Comparison of ENCODE assay signal across 13 cellular contexts in the genomic region with DNA sequence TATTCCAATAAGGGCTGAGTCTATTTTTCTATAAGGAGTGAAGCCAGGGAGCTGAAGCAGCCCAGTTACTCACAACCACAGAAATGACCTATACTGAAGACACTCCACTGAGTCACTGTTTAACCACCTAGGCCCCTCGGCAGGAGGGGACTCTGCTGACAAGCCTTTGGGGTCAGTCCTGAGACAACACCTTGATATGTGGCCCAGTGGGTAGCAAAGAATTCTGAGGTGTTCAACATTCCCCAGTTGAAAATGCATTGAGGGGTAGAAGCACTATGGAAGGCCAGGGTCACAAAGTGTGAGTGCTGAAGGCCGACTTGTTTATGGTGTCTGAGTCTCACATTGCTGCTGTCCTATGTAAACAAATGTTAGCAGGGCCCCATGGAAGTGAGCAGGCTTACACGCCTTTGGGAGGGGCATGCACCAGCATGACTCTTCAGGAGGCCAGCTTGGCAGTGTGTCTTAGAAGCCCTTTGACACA.
DNase-seq lines count a peak whose midpoint lies in the region; ATAC-seq and TF ChIP-seq lines count a peak whose summit lies in the region.
"Had no signal": no experiment of that assay in that cellular context is flagged by ENCODE, and none has a peak within 500 bp of the region (broad histone marks: within the 10 kb centered on the region; RNA-seq: fewer than 3 reads in every experiment).

No MANE protein-coding gene starts in this region.

- CTCF ChIA-PET in MCF 10A (lab: Yijun Ruan, JAX): no interaction called here

- TF ChIP-seq CTCF in MCF 10A (IDR thresholded peaks at IDR 0.05; ENCODE audit: unreplicated experiment): no peak
- TF ChIP-seq CTCF in breast epithelium (IDR thresholded peaks at IDR 0.05): no peak
- no peak for TF ChIP-seq CTCF in WERI-Rb-1 (IDR thresholded peaks at IDR 0.05; ENCODE audit: low read depth, low read length)

- no peaks in the 10 kb centered on the region for H3K4me1 ChIP-seq in breast epithelium
- peaks cover 14% of the 10 kb centered on the region for H3K4me1 ChIP-seq in SJSA1 (replicated peaks)

- H3K9me3 Mint-ChIP-seq in MCF 10A (ENCODE audit: unreplicated experiment): no peaks in the 10 kb centered on the region
- H3K9me3 Mint-ChIP-seq: activated CD4-positive, alpha-beta memory T cell treated with anti-CD3 and anti-CD28 coated beads for 36 hours had no signal

- TF ChIP-seq POLR2A in breast epithelium (IDR thresholded peaks at IDR 0.05): no peak

- no peak overlapping the region for H3K4me3 ChIP-seq in breast epithelium
- H3K4me3 ChIP-seq in SJSA1: no peak overlapping the region
- no peak overlapping the region for H3K4me3 ChIP-seq in WERI-Rb-1 (ENCODE audit: low read depth, low read length)

- no peaks in the 10 kb centered on the region for H3K27me3 Mint-ChIP-seq in MCF 10A (ENCODE audit: insufficient read depth, unreplicated experiment)

- peak overlapping the region; percentile 70 for H3K27ac Mint-ChIP-seq in MCF 10A (ENCODE audit: low read depth, unreplicated experiment)
- H3K27ac Mint-ChIP-seq: activated CD4-positive, alpha-beta memory T cell treated with anti-CD3 and anti-CD28 coated beads for 36 hours had no signal

- no TSS peak for BruUV-seq in MCF 10A (replicated peaks; lab: Mats Ljungman, UMichigan)

- DNase-seq in MCF 10A (ENCODE audit: unreplicated experiment) (peak; percentile 78), breast epithelium (ENCODE audit: low spot score in 2 of 2) (no peak), SJSA1 (ENCODE audit: low read depth in 1 of 2, low spot score in 2 of 2) (peak; percentile 52 to 75), iPS-NIHi11 (ENCODE audit: low spot score) (peak; percentile 23), WERI-Rb-1 (no peak)
- no peak for DNase-seq in activated T-cell treated with anti-CD3 and anti-CD28 coated beads, Interleukin-2, amount 50 U/mL, for 1 hour
- DNase-seq: ACHN; activated CD4-positive, alpha-beta memory T cell treated with anti-CD3 and anti-CD28 coated beads for 36 hours; MM.1S; SHP77 treated with DMSO at 0.1 percent for 48 hours; stimulated activated CD4-positive, alpha-beta T cell treated with anti-CD3 and anti-CD28 coated beads, Interleukin-4, amount 100 ng/mL, for 24 hours had no signal

- no peaks in the 10 kb centered on the region for H3K36me3 ChIP-seq in breast epithelium
- no peaks in the 10 kb centered on the region for H3K36me3 ChIP-seq in SJSA1
- no peaks in the 10 kb centered on the region for H3K36me3 ChIP-seq in WERI-Rb-1

- no peak overlapping the region for H3K4me3 Mint-ChIP-seq in MCF 10A (ENCODE audit: unreplicated experiment)
- H3K4me3 Mint-ChIP-seq: activated CD4-positive, alpha-beta memory T cell treated with anti-CD3 and anti-CD28 coated beads for 36 hours had no signal

- ATAC-seq in GM18517 (IDR thresholded peaks at IDR 0.05; ENCODE audit: unreplicated experiment) (no peak), GM21723 (IDR thresholded peaks at IDR 0.05; ENCODE audit: unreplicated experiment) (no peak)

- H3K4me1 Mint-ChIP-seq in MCF 10A (ENCODE audit: insufficient read depth, unreplicated experiment): peaks cover 40% of the 10 kb centered on the region

- POLR2A ChIA-PET in MCF 10A (lab: Yijun Ruan, JAX): interaction anchor here (0.6 to 1.5 kb wide), 4 partner anchors 10 to 108 kb away, joined by 3 to 4 read pairs (median 3); no protein-coding TSS in a partner anchor

- no peaks in the 10 kb centered on the region for H3K36me3 Mint-ChIP-seq in MCF 10A (ENCODE audit: insufficient read depth, unreplicated experiment)
- H3K36me3 Mint-ChIP-seq: activated CD4-positive, alpha-beta memory T cell treated with anti-CD3 and anti-CD28 coated beads for 36 hours had no signal

- no peak overlapping the region for H3K27ac ChIP-seq in breast epithelium
- H3K27ac ChIP-seq in SJSA1: peak overlapping the region; percentile 13; the same call in 1 of the 2 replicates
- H3K27ac ChIP-seq in WERI-Rb-1: no peak overlapping the region

- H3K9me3 ChIP-seq in breast epithelium: no peaks in the 10 kb centered on the region
- no peaks in the 10 kb centered on the region for H3K9me3 ChIP-seq in SJSA1 (replicated peaks)
- no peaks in the 10 kb centered on the region for H3K9me3 ChIP-seq in WERI-Rb-1 (ENCODE audit: severe bottlenecking)

- H3K27me3 ChIP-seq in breast epithelium (no peaks in the 10 kb centered on the region), SJSA1 (replicated peaks) (no peaks in the 10 kb centered on the region), WERI-Rb-1 (ENCODE audit: insufficient read depth, low read depth, severe bottlenecking) (no peaks in the 10 kb centered on the region)

- intact Hi-C loops in MCF 10A (cut with micrococcal nuclease) (no loop called here), breast epithelium (cut with DNase I; ENCODE audit: low total_unique reads) (loop anchor here (10.0 kb wide), 1 partner anchor 1031 kb away; no protein-coding TSS in a partner anchor)

Comparison
In these comparisons a context has a peak if more than half of its experiments do, and no peak if none do; other contexts are left out.
1. DNase-seq: peak in MCF 10A (single experiment), SJSA1 (2 of 2) and iPS-NIHi11 (single experiment); none in breast epithelium (0 of 2), activated T-cell treated with anti-CD3 and anti-CD28 coated beads, Interleukin-2, amount 50 U/mL, for 1 hour (single experiment) and WERI-Rb-1 (single experiment).